ENCODE assay signal across 9 cellular contexts in genomic region chr21:46551636-46552241, GRCh38. TPM values are rescaled to one million over a fixed set of nuclear protein-coding genes. Genes with fewer than 3 reads are reported as not detected.
DNase-seq lines count a peak whose midpoint lies in the region; ATAC-seq and TF ChIP-seq lines count a peak whose summit lies in the region.
"Had no signal": no experiment of that assay in that cellular context is flagged by ENCODE, and none has a peak within 500 bp of the region (broad histone marks: within the 10 kb centered on the region; RNA-seq: fewer than 3 reads in every experiment).

No MANE protein-coding gene starts in this region.

- TF ChIP-seq RAD21 in SK-N-SH (IDR thresholded peaks at IDR 0.05; ENCODE audit: low read length) = no peak

- no peak overlapping the region for H3K4me2 ChIP-seq in SK-N-SH

- peaks cover 5% of the 10 kb centered on the region for H3K9me3 Mint-ChIP-seq in memory B cell

- peaks cover 21% of the 10 kb centered on the region for H3K36me3 Mint-ChIP-seq in memory B cell

- no peak overlapping the region for H2AFZ ChIP-seq in SK-N-SH (ENCODE audit: low read depth)

- H4K20me1 ChIP-seq in SK-N-SH (ENCODE audit: insufficient read depth) = no peaks in the 10 kb centered on the region

- POLR2A ChIA-PET in HEK293T (lab: Yijun Ruan, JAX) (no interaction called here), SK-N-SH (lab: Yijun Ruan, JAX) (no interaction called here)

- no peak for TF ChIP-seq EP300 in SK-N-SH (IDR thresholded peaks at IDR 0.05; ENCODE audit: borderline replicate concordance in 1 of 2, low read depth in 1 of 2, low read length in 1 of 2)

- H3K36me3 ChIP-seq in SK-N-MC (ENCODE audit: insufficient read depth, low read length) = peaks cover 10% of the 10 kb centered on the region
- H3K36me3 ChIP-seq in thymus (ENCODE audit: control insufficient read depth, insufficient read depth) = peaks cover 40% of the 10 kb centered on the region
- peaks cover 45 to 58% of the 10 kb centered on the region in 2 experiments for H3K36me3 ChIP-seq in SK-N-SH (replicated peaks in 1 of 2; ENCODE audit: control insufficient read depth in 1 of 2, insufficient read depth in 2 of 2, low read length in 1 of 2)

- DNase-seq in SK-N-MC (ENCODE audit: low read depth, low spot score) (no peak), activated gamma-delta T cell (lab: John Stamatoyannopoulos, UW) (peak; percentile 27), memory B cell (ENCODE audit: low spot score in 2 of 2) (peak in 1 of 2 donors; percentile 14), HEK293T (ENCODE audit: extremely low spot score) (no peak), NCI-H748 treated with DMSO at 0.1 percent for 48 hours (lab: John Stamatoyannopoulos, UW) (no peak), SK-N-SH (no peak)
- DNase-seq: NCI-H446 had no signal

- ATAC-seq in memory B cell (ENCODE audit: low read depth) = peak; percentile 35
- no peak for ATAC-seq in GM18520 (IDR thresholded peaks at IDR 0.05; ENCODE audit: unreplicated experiment)

- H3K9me3 ChIP-seq in SK-N-MC (ENCODE audit: low read depth, low read length) = no peaks in the 10 kb centered on the region
- no peaks in the 10 kb centered on the region for H3K9me3 ChIP-seq in thymus (ENCODE audit: control insufficient read depth)
- no peaks in the 10 kb centered on the region for H3K9me3 ChIP-seq in SK-N-SH

- H3K27me3 ChIP-seq in thymus (ENCODE audit: control insufficient read depth, insufficient read depth) (no peaks in the 10 kb centered on the region), SK-N-SH (ENCODE audit: insufficient read depth) (no peaks in the 10 kb centered on the region)

- H3K27me3 Mint-ChIP-seq in memory B cell = no peaks in the 10 kb centered on the region

- H3K4me3 ChIP-seq in SK-N-MC (no peak overlapping the region), thymus (ENCODE audit: low read length) (no peak overlapping the region), SK-N-SH (ENCODE audit: low read depth in 2 of 2, low read length in 1 of 2) (no peak overlapping the region)

- H3K4me1 ChIP-seq in thymus (ENCODE audit: control insufficient read depth, insufficient read depth, low read length) = no peaks in the 10 kb centered on the region
- no peaks in the 10 kb centered on the region for H3K4me1 ChIP-seq in SK-N-SH (ENCODE audit: control insufficient read depth in 1 of 2, insufficient read depth in 2 of 2, low read depth in 1 of 2, low read length in 1 of 2)

- CTCF ChIA-PET in HEK293T (lab: Yijun Ruan, JAX) = interaction anchor here (0.5 kb wide), 1 partner anchor 9 kb away, joined by 4 read pairs; no protein-coding TSS in a partner anchor
- CTCF ChIA-PET in SK-N-SH (lab: Yijun Ruan, JAX) = no interaction called here

- peak overlapping the region; percentile 61 for H3K4me3 Mint-ChIP-seq in memory B cell

- no peak overlapping the region for H3K9ac ChIP-seq in SK-N-MC (ENCODE audit: insufficient read length)
- H3K9ac ChIP-seq in SK-N-SH = no peak overlapping the region

- 67% methylated on average over 24 of the region's 24 CpGs for WGBS in thymus
- WGBS in SK-N-SH (ENCODE audit: low lambda C conversion rate) = 93% methylated on average over 5 of the region's 24 CpGs

- no peak for TF ChIP-seq CTCF in SK-N-SH (IDR thresholded peaks at IDR 0.05)

- no peaks in the 10 kb centered on the region for H3K9me2 ChIP-seq in SK-N-SH

- peak overlapping the region; percentile 90 for H3K27ac Mint-ChIP-seq in memory B cell

- H3K4me1 Mint-ChIP-seq in memory B cell = peaks cover 20% of the 10 kb centered on the region

- H3F3A ChIP-seq in SK-N-SH (replicated peaks; ENCODE audit: insufficient read depth) = no peaks in the 10 kb centered on the region

- no peaks in the 10 kb centered on the region for H3K79me2 ChIP-seq in SK-N-SH (ENCODE audit: insufficient read depth)

- H3K27ac ChIP-seq in SK-N-MC = peak overlapping the region; percentile 31; the same call in 1 of the 2 replicates
- peak overlapping the region; percentile 52 for H3K27ac ChIP-seq in thymus (ENCODE audit: low read depth)
- H3K27ac ChIP-seq in SK-N-SH (ENCODE audit: low read depth in 2 of 2, low read length in 1 of 2) = no peak overlapping the region; a peak in 1 of 4 replicates

TF ChIP-seq in HEK293T, 16 proteins besides CTCF, POLR2A, EP300 and RAD21:
- TF ChIP-seq BHLHE40 (IDR thresholded peaks at IDR 0.05; ENCODE audit: borderline replicate concordance) (no peak), ELF4 (IDR thresholded peaks at IDR 0.05) (no peak), LEF1 (IDR thresholded peaks at IDR 0.05; ENCODE audit: borderline replicate concordance) (no peak), SUZ12 (IDR thresholded peaks at IDR 0.05) (no peak), HDGF (IDR thresholded peaks at IDR 0.05; ENCODE audit: borderline replicate concordance) (no peak), CTBP1 (IDR thresholded peaks at IDR 0.05; ENCODE audit: borderline replicate concordance) (no peak), NFRKB (IDR thresholded peaks at IDR 0.05) (no peak), FOXK2 (IDR thresholded peaks at IDR 0.05) (no peak), ZNF384 (IDR thresholded peaks at IDR 0.05) (no peak), L3MBTL2 (conservative IDR thresholded peaks at IDR 0.05) (no peak), TARDBP (IDR thresholded peaks at IDR 0.05) (no peak), ARNT (IDR thresholded peaks at IDR 0.05) (no peak), FOXM1 (IDR thresholded peaks at IDR 0.05; ENCODE audit: borderline replicate concordance) (no peak)

TF ChIP-seq in SK-N-SH, 30 proteins besides CTCF, POLR2A, EP300 and RAD21:
- no peak for TF ChIP-seq USF2 (IDR thresholded peaks at IDR 0.05; ENCODE audit: borderline replicate concordance, low read depth, low read length)
- TF ChIP-seq TAF1 (IDR thresholded peaks at IDR 0.05; ENCODE audit: borderline replicate concordance, low read depth, low read length) = no peak
- no peak for TF ChIP-seq GATA2 (CRISPR knock-in tag; IDR thresholded peaks at IDR 0.05)

RNA-seq across cellular contexts. Expression of gene S100B, which starts 53.1 kb away (rescaled TPM):
- polyA plus RNA-seq in thymus = 46.3 TPM
- polyA plus RNA-seq in SK-N-SH (2012; rRNA removed) = 0.12 and 0.24 TPM in 2 replicates
- polyA plus RNA-seq in SK-N-SH (2012; cell fraction: cytosol; rRNA removed) = 0.62 and 0.72 TPM in 2 replicates
- not detected in 2 replicates for polyA plus RNA-seq in SK-N-SH (2012; cell fraction: nucleus; rRNA removed)

Comparison
In these comparisons a context has a peak if more than half of its experiments do, and no peak if none do; other contexts are left out.
1. H3K27ac ChIP-seq: peak in SK-N-MC (single experiment) and thymus (single experiment); none in SK-N-SH (0 of 2).
2. RNA of gene S100B, which starts 53.1 kb away (polyA plus RNA-seq): 46.3 TPM in thymus (single experiment); 0.12 to 0.72 TPM in SK-N-SH; every median in the first group is over 10 times any median in the second.